In genomic region chr16:64174327-64174726, GRCh38 we compare ENCODE assay signal across 24 cellular contexts.
"Had no signal": no experiment of that assay in that cellular context is flagged by ENCODE, and none has a peak within 500 bp of the region (broad histone marks: within the 10 kb centered on the region; RNA-seq: fewer than 3 reads in every experiment).

No MANE protein-coding gene starts in this region.

- H3K36me3 ChIP-seq: gastroesophageal sphincter, heart right ventricle, left lung, right lobe of liver, suprapubic skin, transverse colon, upper lobe of right lung, uterus had no signal

- H3K4me1 ChIP-seq: gastroesophageal sphincter, heart right ventricle, left lung, parathyroid adenoma, right lobe of liver, suprapubic skin, transverse colon, upper lobe of right lung, uterus had no signal

- H3K4me2 ChIP-seq: smooth muscle cell had no signal

- H3K79me2 ChIP-seq: parathyroid adenoma had no signal

- H3K9ac ChIP-seq: parathyroid adenoma had no signal

- H3K27me3 ChIP-seq: dorsolateral prefrontal cortex, foreskin keratinocyte, gastroesophageal sphincter, heart right ventricle, left lung, right lobe of liver, suprapubic skin, transverse colon, upper lobe of right lung, uterus had no signal

- H2AFZ ChIP-seq: parathyroid adenoma had no signal

- DNase-seq: dorsolateral prefrontal cortex; effector CD4-positive, alpha-beta T cell; foreskin keratinocyte; glutamatergic neuron; heart right ventricle; hippocampal formation; left cardiac atrium; left lung; mammary epithelial cell; natural killer cell; right lobe of liver; stimulated activated CD4-positive, alpha-beta T cell treated with anti-CD3 and anti-CD28 coated beads, Interleukin-12 subunit alpha, Interleukin-12 subunit beta, amount 100 ng/mL, for 4 hours; stimulated activated CD4-positive, alpha-beta T cell treated with anti-CD3 and anti-CD28 coated beads, Interleukin-1b, Interleukin-23, amount 100 ng/mL, for 48 hours; stimulated activated CD4-positive, alpha-beta T cell treated with anti-CD3 and anti-CD28 coated beads, Interleukin-4, amount 100 ng/mL, for 1 hour; stimulated activated CD8-positive, alpha-beta memory T cell treated with anti-CD3 and anti-CD28 coated beads, Interleukin-4, amount 100 ng/mL, for 48 hours; stimulated activated naive CD4-positive, alpha-beta T cell; stimulated activated naive CD8-positive, alpha-beta T cell treated with anti-CD3 and anti-CD28 coated beads, Interleukin-15, amount 100 ng/mL, for 72 hours; transverse colon; upper lobe of right lung; uterus had no signal

- ATAC-seq: foreskin keratinocyte; gastroesophageal sphincter; heart right ventricle; left cardiac atrium; left lung; natural killer cell; right lobe of liver; stimulated activated naive CD8-positive, alpha-beta T cell treated with anti-CD3 and anti-CD28 coated beads, Interleukin-15, amount 100 ng/mL, for 72 hours; upper lobe of right lung had no signal

- H3K4me3 ChIP-seq: dorsolateral prefrontal cortex, gastroesophageal sphincter, heart right ventricle, left lung, right lobe of liver, smooth muscle cell, suprapubic skin, transverse colon, upper lobe of right lung, uterus had no signal

- H3K27ac ChIP-seq: dorsolateral prefrontal cortex, foreskin keratinocyte, gastroesophageal sphincter, heart right ventricle, left lung, parathyroid adenoma, right lobe of liver, suprapubic skin, transverse colon, upper lobe of right lung, uterus had no signal

- H3K9me3 ChIP-seq: right lobe of liver, upper lobe of right lung, uterus had no signal
